In genomic region chr5:6452622-6453504, GRCh38 we compare ENCODE assay signal across 19 cellular contexts. TPM values are rescaled to one million over a fixed set of nuclear protein-coding genes. Genes with fewer than 3 reads are reported as not detected.
DNase-seq lines count a peak whose midpoint lies in the region; ATAC-seq and TF ChIP-seq lines count a peak whose summit lies in the region.
"Had no signal": no experiment of that assay in that cellular context is flagged by ENCODE, and none has a peak within 500 bp of the region (broad histone marks: within the 10 kb centered on the region; RNA-seq: fewer than 3 reads in every experiment).

No MANE protein-coding gene starts in this region.

- H3K27ac ChIP-seq in thoracic aorta = peak overlapping the region; percentile 44 to 56
- H3K27ac ChIP-seq: epithelial cell of prostate, right lobe of liver, SJCRH30 had no signal

- H3K27me3 ChIP-seq in thoracic aorta (replicated peaks; ENCODE audit: insufficient read depth) = no peaks in the 10 kb centered on the region
- H3K27me3 ChIP-seq: right lobe of liver, SJCRH30 had no signal

- H3K9me3 ChIP-seq in thoracic aorta = no peaks in the 10 kb centered on the region
- H3K9me3 ChIP-seq: mucosa of descending colon, right lobe of liver, SJCRH30 had no signal

- ATAC-seq in left ventricle myocardium superior (peak; percentile 11), thoracic aorta (ENCODE audit: insufficient number of reproducible peaks, low FRiP score, low read depth) (no peak), HG02973 (IDR thresholded peaks at IDR 0.05; ENCODE audit: unreplicated experiment) (no peak), GM21390 (IDR thresholded peaks at IDR 0.05; ENCODE audit: unreplicated experiment) (no peak)
- ATAC-seq: activated CD8-positive, alpha-beta T cell treated with anti-CD3 and anti-CD28 coated beads, Interleukin-2, amount 10 ng/mL, durations not matched to agents 7 days and 5 days; activated T-cell treated with anti-CD3 and anti-CD28 coated beads, Interleukin-2, amount 50 U/mL, for 4 hours; mucosa of descending colon; right lobe of liver; T-helper 17 cell had no signal

- no peaks in the 10 kb centered on the region for H3K36me3 ChIP-seq in thoracic aorta
- H3K36me3 ChIP-seq: right lobe of liver, SJCRH30 had no signal

- no peak for TF ChIP-seq CTCF in thoracic aorta (IDR thresholded peaks at IDR 0.05)

- H3K4me1 ChIP-seq in thoracic aorta (ENCODE audit: control insufficient read depth in 1 of 2, low read depth in 2 of 2) = peaks cover 0 to 52% of the 10 kb centered on the region in 2 donors
- H3K4me1 ChIP-seq: SJCRH30 had no signal

- intact Hi-C loops in left ventricle myocardium superior (cut with micrococcal nuclease) = no loop called here

- DNase-seq in NCI-H82 (lab: John Stamatoyannopoulos, UW) (peak; percentile 49), NCI-H82 treated with DMSO at 0.1 percent for 48 hours (lab: John Stamatoyannopoulos, UW; ENCODE audit: unreplicated experiment) (no peak), NCI-H69 (lab: John Stamatoyannopoulos, UW) (peak; percentile 49), left ventricle myocardium superior (peak; percentile 64), thoracic aorta (ENCODE audit: low spot score) (no peak), Kasumi-1 (lab: John Stamatoyannopoulos, UW) (no peak)
- DNase-seq: activated CD8-positive, alpha-beta T cell treated with anti-CD3 and anti-CD28 coated beads, Interleukin-2, amount 10 ng/mL, durations not matched to agents 7 days and 5 days; activated T-cell treated with anti-CD3 and anti-CD28 coated beads, Interleukin-2, amount 50 U/mL, for 4 hours; foreskin melanocyte; mucosa of descending colon; NCI-H1930; nucleus accumbens; right lobe of liver; SJCRH30; stimulated activated naive CD4-positive, alpha-beta T cell treated with Interleukin-2 at 50 U/mL for 16 hours; T-helper 17 cell had no signal

- peak overlapping the region; percentile 44 for H3K4me3 ChIP-seq in thoracic aorta
- H3K4me3 ChIP-seq: mucosa of descending colon, right lobe of liver, SJCRH30 had no signal

RNA-seq across cellular contexts. Expression of gene UBE2QL1, which starts 4.2 kb away (rescaled TPM):
- 22.1 TPM for total RNA-seq in left ventricle myocardium superior
- 1 to 10 TPM; 3.2 to 3.5 TPM for total RNA-seq in thoracic aorta
- total RNA-seq: activated CD8-positive, alpha-beta T cell treated with anti-CD3 and anti-CD28 coated beads, Interleukin-2, amount 10 ng/mL, durations not matched to agents 7 days and 5 days; activated T-cell treated with anti-CD3 and anti-CD28 coated beads, Interleukin-2, amount 50 U/mL, for 4 hours had no signal

Comparison
In these comparisons a context has a peak if more than half of its experiments do, and no peak if none do; other contexts are left out.
1. DNase-seq: peak in NCI-H82 (single experiment), NCI-H69 (single experiment) and left ventricle myocardium superior (single experiment); none in NCI-H82 treated with DMSO at 0.1 percent for 48 hours (single experiment), thoracic aorta (single experiment) and Kasumi-1 (0 of 2).